ENCODE assay signal across 1 cellular context in genomic region chr1:244800821-244801220, GRCh38.
TF ChIP-seq lines count a peak whose summit lies in the region.

No MANE protein-coding gene starts in this region.

TF ChIP-seq in SK-N-SH, 30 proteins besides CTCF, POLR2A, EP300 and RAD21 (continued from another document):
- TF ChIP-seq FOXM1 (IDR thresholded peaks at IDR 0.05; ENCODE audit: low read depth) (no peak), MEF2A (IDR thresholded peaks at IDR 0.05; ENCODE audit: borderline replicate concordance, low read depth) (no peak), POLR2AphosphoS5 (IDR thresholded peaks at IDR 0.05; ENCODE audit: low read depth, low read length) (no peak), NFIC (IDR thresholded peaks at IDR 0.05; ENCODE audit: borderline replicate concordance) (no peak), TCF12 (IDR thresholded peaks at IDR 0.05) (no peak), NRF1 (IDR thresholded peaks at IDR 0.05; ENCODE audit: low read depth, low read length) (no peak)
TF ChIP-seq in SK-N-SH: peak in this region for 0.
